In genomic region chr7:146115665-146116451, GRCh38 we compare ENCODE assay signal across 9 cellular contexts. TPM values are rescaled to one million over a fixed set of nuclear protein-coding genes. Genes with fewer than 3 reads are reported as not detected.
A peak's percentile ranks its signal among the peaks of the same experiment; 100 is the strongest.
DNase-seq lines count a peak whose midpoint lies in the region; ATAC-seq lines count a peak whose summit lies in the region.
"Had no signal": no experiment of that assay in that cellular context is flagged by ENCODE, and none has a peak within 500 bp of the region (broad histone marks: within the 10 kb centered on the region; RNA-seq: fewer than 3 reads in every experiment).

No MANE protein-coding gene starts in this region.

- no peak overlapping the region for H3K27ac ChIP-seq in HUES48 (ENCODE audit: low read depth, low read length)
- H3K27ac ChIP-seq: SJSA1 had no signal

- peak overlapping the region; percentile 70 for H3K4me3 ChIP-seq in HUES48 (ENCODE audit: low read depth, low read length)
- H3K4me3 ChIP-seq: SJSA1 had no signal

- DNase-seq in Daoy (ENCODE audit: low read depth) = peak; percentile 27
- DNase-seq in SK-MEL-5 (ENCODE audit: low read depth, low spot score) = peak; percentile 23
- DNase-seq in dedifferentiated amniotic fluid mesenchymal stem cell (ENCODE audit: extremely low spot score) = peak; percentile 46
- DNase-seq in kidney glomerular epithelial cell (lab: John Stamatoyannopoulos, UW) = peak; percentile 41
- peak; percentile 53 for DNase-seq in stimulated activated CD4-positive, alpha-beta T cell treated with anti-CD3 and anti-CD28 coated beads, Interleukin-15, amount 100 ng/mL, for 24 hours
- no peak for DNase-seq in activated gamma-delta T cell treated with Interleukin-2 at 50 U/mL for 16 hours

- H3K27me3 ChIP-seq in HUES48 (ENCODE audit: control insufficient read depth, insufficient read depth, low read length) = peaks cover 26% of the 10 kb centered on the region
- H3K27me3 ChIP-seq: SJSA1 had no signal

- H3K9ac ChIP-seq in HUES48 (ENCODE audit: low read depth, low read length) = no peak overlapping the region

- no peaks in the 10 kb centered on the region for H3K9me3 ChIP-seq in HUES48 (ENCODE audit: control insufficient read depth, insufficient read depth, low read length)

- in situ Hi-C loops in SK-MEL-5 (cut with HindIII; ENCODE audit: low pct_unique_long_range_greater_than_20kb, low sequenced_read_pairs) = no loop called here

- H3K36me3 ChIP-seq in HUES48 (ENCODE audit: control insufficient read depth, insufficient read depth, low read length) = no peaks in the 10 kb centered on the region
- H3K36me3 ChIP-seq: SJSA1 had no signal

- H3K4me1 ChIP-seq in HUES48 (ENCODE audit: control insufficient read depth, insufficient read depth, low read length) = peaks cover 7% of the 10 kb centered on the region
- H3K4me1 ChIP-seq: SJSA1 had no signal

- no peak for ATAC-seq in HG03571 (IDR thresholded peaks at IDR 0.05; ENCODE audit: unreplicated experiment)

RNA-seq across cellular contexts. Expression of gene CNTNAP2, which starts 0.7 kb away (rescaled TPM):
- total RNA-seq in Daoy (2014; rRNA removed; shearing (Covaris generic)) = 6.2 and 6.4 TPM in 2 replicates
- not detected in 2 replicates for total RNA-seq in SK-MEL-5 (2014; rRNA removed; shearing (Covaris generic))
- polyA plus RNA-seq in SK-MEL-5 (2015; cell fraction: cytosol; rRNA removed) = not detected in 2 replicates
- not detected in 2 replicates for polyA plus RNA-seq in SK-MEL-5 (2015; cell fraction: nucleus; rRNA removed)
